Comparison of ENCODE assay signal across 20 cellular contexts in the genomic region with DNA sequence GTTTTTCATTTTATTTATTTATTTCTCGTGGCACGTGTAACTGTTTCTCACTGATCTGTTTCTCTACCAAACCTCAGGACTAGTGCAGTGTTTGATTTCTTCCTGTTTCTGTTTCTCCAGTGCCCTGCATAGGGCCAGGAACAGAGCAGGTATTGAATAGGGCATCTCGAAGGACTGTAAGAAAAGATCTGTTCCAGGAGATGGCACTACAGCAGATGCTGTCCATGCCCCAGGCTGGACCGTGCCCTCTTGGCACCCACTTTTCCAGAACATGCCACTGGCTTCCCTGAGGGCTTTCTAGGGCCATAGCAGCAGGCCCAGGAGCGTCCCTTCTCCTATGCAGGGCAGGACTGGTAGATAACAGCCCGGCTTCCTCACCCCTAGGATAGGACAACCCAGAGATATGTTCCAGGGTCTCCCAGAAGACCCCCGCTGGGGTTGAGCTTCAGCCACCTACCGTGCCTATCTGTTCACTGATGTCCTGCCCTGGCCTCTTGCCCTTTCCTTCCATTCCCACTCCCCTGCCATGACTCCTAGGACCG. TPM values are rescaled to one million over a fixed set of nuclear protein-coding genes. Genes with fewer than 3 reads are reported as not detected.
A peak's percentile ranks its signal among the peaks of the same experiment; 100 is the strongest.
DNase-seq lines count a peak whose midpoint lies in the region; ATAC-seq and TF ChIP-seq lines count a peak whose summit lies in the region.
"Had no signal": no experiment of that assay in that cellular context is flagged by ENCODE, and none has a peak within 500 bp of the region (broad histone marks: within the 10 kb centered on the region; RNA-seq: fewer than 3 reads in every experiment).

No MANE protein-coding gene starts in this region.

- no peak overlapping the region for H3K4me3 Mint-ChIP-seq in activated CD8-positive, alpha-beta memory T cell treated with anti-CD3 and anti-CD28 coated beads, Interleukin-2, amount 10 ng/mL, durations not matched to agents 7 days and 5 days
- no peak overlapping the region for H3K4me3 Mint-ChIP-seq in neural progenitor cell
- H3K4me3 Mint-ChIP-seq: HFFc6 had no signal

- H3K27ac ChIP-seq in RWPE2 (ENCODE audit: poor library complexity, severe bottlenecking) (no peak overlapping the region), psoas muscle (no peak overlapping the region), thyroid gland (no peak overlapping the region), neural progenitor cell (no peak overlapping the region)
- peak overlapping the region; percentile 43 for H3K27ac ChIP-seq in effector memory CD4-positive, alpha-beta T cell (ENCODE audit: insufficient read depth, low read length, poor library complexity, severe bottlenecking)
- H3K27ac ChIP-seq: Peyer's patch, uterus had no signal

- TF ChIP-seq CTCF in RWPE2 (IDR thresholded peaks at IDR 0.05; ENCODE audit: poor library complexity, severe bottlenecking) (no peak), psoas muscle (IDR thresholded peaks at IDR 0.05) (no peak), thyroid gland (IDR thresholded peaks at IDR 0.05) (no peak), neural progenitor cell (IDR thresholded peaks at IDR 0.05) (no peak)

- no peak overlapping the region for H3K4me2 ChIP-seq in neural progenitor cell

- H3K27me3 ChIP-seq in RWPE2 (ENCODE audit: insufficient read depth, poor library complexity, severe bottlenecking), result no peaks in the 10 kb centered on the region
- H3K27me3 ChIP-seq in effector memory CD4-positive, alpha-beta T cell (replicated peaks; ENCODE audit: control insufficient read depth, insufficient read depth, low read length, poor library complexity, severe bottlenecking), result no peaks in the 10 kb centered on the region
- H3K27me3 ChIP-seq in psoas muscle (ENCODE audit: insufficient read depth in 3 of 3, low read length in 2 of 3), result peaks cover 0 to 9% (median 3%) of the 10 kb centered on the region in 3 donors
- no peaks in the 10 kb centered on the region for H3K27me3 ChIP-seq in thyroid gland
- H3K27me3 ChIP-seq in neural progenitor cell, result no peaks in the 10 kb centered on the region
- H3K27me3 ChIP-seq: Peyer's patch, uterus had no signal

- no peak for TF ChIP-seq POLR2A in thyroid gland (IDR thresholded peaks at IDR 0.05)

- no peaks in the 10 kb centered on the region for H3K36me3 ChIP-seq in RWPE2 (ENCODE audit: low read depth)
- H3K36me3 ChIP-seq in effector memory CD4-positive, alpha-beta T cell (ENCODE audit: control insufficient read depth, insufficient read depth, low read length), result peaks cover 58% of the 10 kb centered on the region
- H3K36me3 ChIP-seq in psoas muscle (ENCODE audit: insufficient read depth in 1 of 2, low read depth in 1 of 2), result no peaks in the 10 kb centered on the region
- H3K36me3 ChIP-seq in thyroid gland, result no peaks in the 10 kb centered on the region
- no peaks in the 10 kb centered on the region for H3K36me3 ChIP-seq in neural progenitor cell
- H3K36me3 ChIP-seq: uterus had no signal

- H3F3A ChIP-seq in neural progenitor cell (ENCODE audit: low read depth), result no peaks in the 10 kb centered on the region

- H3K9me3 ChIP-seq in RWPE2 (ENCODE audit: severe bottlenecking) (peaks cover 5% of the 10 kb centered on the region), psoas muscle (peaks cover 5% of the 10 kb centered on the region), thyroid gland (no peaks in the 10 kb centered on the region), neural progenitor cell (ENCODE audit: low read depth) (peaks cover 5% of the 10 kb centered on the region)
- peaks cover 12% of the 10 kb centered on the region for H3K9me3 ChIP-seq in effector memory CD4-positive, alpha-beta T cell (ENCODE audit: control insufficient read depth, low read length)

- H3K36me3 Mint-ChIP-seq in activated CD8-positive, alpha-beta memory T cell treated with anti-CD3 and anti-CD28 coated beads, Interleukin-2, amount 10 ng/mL, durations not matched to agents 7 days and 5 days, result peaks cover 79% of the 10 kb centered on the region
- H3K36me3 Mint-ChIP-seq in neural progenitor cell, result peaks cover 4% of the 10 kb centered on the region

- DNase-seq in activated CD8-positive, alpha-beta memory T cell treated with anti-CD3 and anti-CD28 coated beads, Interleukin-2, amount 10 ng/mL, durations not matched to agents 7 days and 5 days, result no peak
- DNase-seq in activated CD8-positive, alpha-beta memory T cell treated with anti-CD3 and anti-CD28 coated beads for 24 hours, result no peak
- no peak for DNase-seq in RWPE2 (ENCODE audit: low spot score)
- no peak for DNase-seq in effector memory CD4-positive, alpha-beta T cell
- no peak for DNase-seq in psoas muscle
- DNase-seq in thyroid gland, result no peak
- DNase-seq in DMS53 treated with DMSO at 0.1 percent for 48 hours (lab: John Stamatoyannopoulos, UW; ENCODE audit: unreplicated experiment), result no peak
- no peak for DNase-seq in neural progenitor cell (ENCODE audit: low spot score)
- DNase-seq: activated gamma-delta T cell treated with Interleukin-2 at 50 U/mL for 16 hours, COR-L47, HFFc6, islet precursor cell, NCI-H1105 treated with DMSO at 0.1 percent for 48 hours, NCI-H748 treated with DMSO at 0.1 percent for 48 hours, nucleus accumbens, right cardiac atrium, uterus had no signal

- H4K20me1 ChIP-seq in neural progenitor cell (ENCODE audit: low read depth), result no peaks in the 10 kb centered on the region

- no peaks in the 10 kb centered on the region for H3K27me3 Mint-ChIP-seq in activated CD8-positive, alpha-beta memory T cell treated with anti-CD3 and anti-CD28 coated beads, Interleukin-2, amount 10 ng/mL, durations not matched to agents 7 days and 5 days
- H3K27me3 Mint-ChIP-seq in neural progenitor cell (ENCODE audit: insufficient read depth, low read depth), result peaks cover 5% of the 10 kb centered on the region

- no peak for ATAC-seq in activated CD8-positive, alpha-beta memory T cell treated with anti-CD3 and anti-CD28 coated beads, Interleukin-2, amount 10 ng/mL, durations not matched to agents 7 days and 5 days
- ATAC-seq in RWPE2 (ENCODE audit: low read depth) (peak; percentile 54), psoas muscle (peak in 3 of 4 donors; percentile 36 to 57 (median 42))
- ATAC-seq: right cardiac atrium had no signal

- peaks cover 9% of the 10 kb centered on the region for H3K9me3 Mint-ChIP-seq in activated CD8-positive, alpha-beta memory T cell treated with anti-CD3 and anti-CD28 coated beads, Interleukin-2, amount 10 ng/mL, durations not matched to agents 7 days and 5 days (ENCODE audit: low read depth)
- H3K9me3 Mint-ChIP-seq in neural progenitor cell, result peaks cover 14% of the 10 kb centered on the region

- intact Hi-C loops in psoas muscle (cut with DNase I), result loop anchor here in 1 of 2 donors (5.0 kb wide), 1 partner anchor 71 kb away; no protein-coding TSS in a partner anchor
- intact Hi-C loops in thyroid gland (cut with DNase I), result loop anchor here (10.0 kb wide), 1 partner anchor 128 kb away; no protein-coding TSS in a partner anchor

- no peaks in the 10 kb centered on the region for H3K79me2 ChIP-seq in neural progenitor cell (ENCODE audit: low read depth)

- WGBS in psoas muscle, 3 donors, result 69 to 75% (median 71%) methylated on average over 9 of the region's 9 CpGs
- WGBS in thyroid gland, 2 donors, result 76 to 82% methylated on average over 9 of the region's 9 CpGs

- no peak overlapping the region for H2AFZ ChIP-seq in neural progenitor cell (replicated peaks)

- peaks cover 47% of the 10 kb centered on the region for H3K4me1 Mint-ChIP-seq in activated CD8-positive, alpha-beta memory T cell treated with anti-CD3 and anti-CD28 coated beads, Interleukin-2, amount 10 ng/mL, durations not matched to agents 7 days and 5 days
- no peaks in the 10 kb centered on the region for H3K4me1 Mint-ChIP-seq in neural progenitor cell

- H3K4me3 ChIP-seq in RWPE2 (ENCODE audit: severe bottlenecking), result no peak overlapping the region
- no peak overlapping the region for H3K4me3 ChIP-seq in effector memory CD4-positive, alpha-beta T cell (ENCODE audit: insufficient read depth, low read depth, low read length, poor library complexity, severe bottlenecking)
- H3K4me3 ChIP-seq in psoas muscle, result no peak overlapping the region
- no peak overlapping the region for H3K4me3 ChIP-seq in thyroid gland (replicated peaks in 1 of 3)
- no peak overlapping the region for H3K4me3 ChIP-seq in neural progenitor cell
- H3K4me3 ChIP-seq: Peyer's patch, uterus had no signal

- H3K9ac ChIP-seq in neural progenitor cell, result no peak overlapping the region

- peak overlapping the region; percentile 56 for H3K27ac Mint-ChIP-seq in activated CD8-positive, alpha-beta memory T cell treated with anti-CD3 and anti-CD28 coated beads, Interleukin-2, amount 10 ng/mL, durations not matched to agents 7 days and 5 days
- no peak overlapping the region for H3K27ac Mint-ChIP-seq in neural progenitor cell
- H3K27ac Mint-ChIP-seq: HFFc6 had no signal

- CTCF ChIA-PET in activated CD8-positive, alpha-beta memory T cell treated with anti-CD3 and anti-CD28 coated beads, Interleukin-2, amount 10 ng/mL, durations not matched to agents 7 days and 5 days (lab: Charles Lee), result interaction anchor here (0.5 to 8.8 kb wide), 5 partner anchors 10 to 130 kb away, joined by 3 to 140 read pairs (median 4); no protein-coding TSS in a partner anchor

- H3K4me1 ChIP-seq in RWPE2 (ENCODE audit: insufficient read depth, poor library complexity, severe bottlenecking), result no peaks in the 10 kb centered on the region
- H3K4me1 ChIP-seq in effector memory CD4-positive, alpha-beta T cell (ENCODE audit: control insufficient read depth, insufficient read depth, low read length, poor library complexity, severe bottlenecking), result peaks cover 30% of the 10 kb centered on the region
- no peaks in the 10 kb centered on the region for H3K4me1 ChIP-seq in psoas muscle
- H3K4me1 ChIP-seq in thyroid gland, result no peaks in the 10 kb centered on the region
- H3K4me1 ChIP-seq in neural progenitor cell, result no peaks in the 10 kb centered on the region
- H3K4me1 ChIP-seq: uterus had no signal

RNA-seq across cellular contexts. Expression of gene SNX20, which starts 4.4 kb away (rescaled TPM):
- total RNA-seq in activated CD8-positive, alpha-beta memory T cell treated with anti-CD3 and anti-CD28 coated beads, Interleukin-2, amount 10 ng/mL, durations not matched to agents 7 days and 5 days, result 10 to 100 TPM; 60.0 to 72.1 TPM
- total RNA-seq in psoas muscle (1 to 10 TPM in 2 of 4 donors, under 1 TPM in 2; 0.78 to 1.8 (median 1.3) TPM), thyroid gland (1 to 10 TPM in 3 of 4 donors, under 1 TPM in 1; 0.78 to 1.7 (median 1.3) TPM), neural progenitor cell (ENCODE audit: low replicate concordance) (not detected in 2 replicates)
- polyA plus RNA-seq in psoas muscle, result 1 to 10 TPM in 2 of 3 donors, under 1 TPM in 1; 0.82 to 2.1 (median 1.1) TPM
- total RNA-seq: fibroblast of lung, HFFc6 had no signal
- polyA plus RNA-seq: AG04450, fibroblast of lung had no signal

RNA-seq across cellular contexts. Expression of gene NOD2, which starts 16.7 kb away (rescaled TPM):
- total RNA-seq in activated CD8-positive, alpha-beta memory T cell treated with anti-CD3 and anti-CD28 coated beads, Interleukin-2, amount 10 ng/mL, durations not matched to agents 7 days and 5 days, result 10 to 100 TPM in 1 of 2 experiments, 1 to 10 TPM in 1; 6.5 to 10.7 TPM
- total RNA-seq in psoas muscle, result under 1 TPM; 0.21 to 0.74 (median 0.42) TPM
- polyA plus RNA-seq in psoas muscle, result under 1 TPM; 0.07 to 0.25 (median 0.21) TPM
- total RNA-seq in thyroid gland, result 1 to 10 TPM in 1 of 4 donors, under 1 TPM in 3; 0.40 to 1.6 (median 0.68) TPM
- total RNA-seq in neural progenitor cell (ENCODE audit: low replicate concordance), result 0.22 TPM in 1 of 2 replicates, not detected in the other
- total RNA-seq: HFFc6 had no signal
- polyA plus RNA-seq: AG04450, fibroblast of lung had no signal

Comparison
In these comparisons a context has a peak if more than half of its experiments do, and no peak if none do; other contexts are left out.
1. RNA of gene SNX20, which starts 4.4 kb away (total RNA-seq): 60.0 to 72.1 TPM in activated CD8-positive, alpha-beta memory T cell treated with anti-CD3 and anti-CD28 coated beads, Interleukin-2, amount 10 ng/mL, durations not matched to agents 7 days and 5 days; 0.78 to 1.8 TPM in psoas muscle, 0.78 to 1.7 TPM in thyroid gland and not detected in neural progenitor cell; every median in the first group is over 10 times any median in the second.